In the genomic region with DNA sequence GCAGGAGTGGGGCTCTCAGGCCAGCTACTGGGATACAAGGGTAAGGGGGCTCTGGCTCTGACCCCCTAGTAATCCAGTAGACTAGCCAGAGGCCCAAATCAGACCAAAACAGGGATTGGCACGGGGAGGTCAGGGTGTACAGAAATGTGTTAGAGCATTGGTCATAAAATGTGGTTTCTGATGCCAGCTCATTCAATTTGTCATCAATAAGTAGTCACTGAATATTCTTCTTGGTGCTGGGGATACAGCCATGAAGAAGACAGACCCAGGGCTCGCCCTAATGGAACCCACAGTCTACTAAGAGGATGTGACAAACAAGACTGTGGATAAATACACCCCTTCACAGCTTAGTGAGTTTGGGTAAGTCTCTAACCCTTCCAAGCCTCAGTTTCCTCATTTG, we compare ENCODE assay signal across 1 cellular context.
TF ChIP-seq lines count a peak whose summit lies in the region.

No MANE protein-coding gene starts in this region.

TF ChIP-seq in SK-N-SH treated with all-trans-retinoic acid at 6 μM for 48 hours, 23 proteins besides CTCF, POLR2A, EP300 and RAD21 (continued from another document):
- TF ChIP-seq ZFP3 (CRISPR knock-in tag; IDR thresholded peaks at IDR 0.05) (no peak), POU6F1 (CRISPR knock-in tag; IDR thresholded peaks at IDR 0.05; ENCODE audit: borderline replicate concordance, low read depth) (no peak), ZC3H10 (CRISPR knock-in tag; IDR thresholded peaks at IDR 0.05) (no peak), RARB (CRISPR knock-in tag; IDR thresholded peaks at IDR 0.05) (no peak), PPARA (CRISPR knock-in tag; IDR thresholded peaks at IDR 0.05; ENCODE audit: borderline replicate concordance) (no peak), BACH2 (CRISPR knock-in tag; IDR thresholded peaks at IDR 0.05; ENCODE audit: borderline replicate concordance) (no peak), ZNF8 (CRISPR knock-in tag; IDR thresholded peaks at IDR 0.05) (no peak), TCF4 (CRISPR knock-in tag; IDR thresholded peaks at IDR 0.05; ENCODE audit: borderline replicate concordance) (no peak), ARNTL (CRISPR knock-in tag; IDR thresholded peaks at IDR 0.05; ENCODE audit: borderline replicate concordance, low read depth) (no peak), ZNF70 (CRISPR knock-in tag; IDR thresholded peaks at IDR 0.05) (no peak), CSRNP3 (CRISPR knock-in tag; IDR thresholded peaks at IDR 0.05) (no peak)
- TF ChIP-seq, protein P1, sequence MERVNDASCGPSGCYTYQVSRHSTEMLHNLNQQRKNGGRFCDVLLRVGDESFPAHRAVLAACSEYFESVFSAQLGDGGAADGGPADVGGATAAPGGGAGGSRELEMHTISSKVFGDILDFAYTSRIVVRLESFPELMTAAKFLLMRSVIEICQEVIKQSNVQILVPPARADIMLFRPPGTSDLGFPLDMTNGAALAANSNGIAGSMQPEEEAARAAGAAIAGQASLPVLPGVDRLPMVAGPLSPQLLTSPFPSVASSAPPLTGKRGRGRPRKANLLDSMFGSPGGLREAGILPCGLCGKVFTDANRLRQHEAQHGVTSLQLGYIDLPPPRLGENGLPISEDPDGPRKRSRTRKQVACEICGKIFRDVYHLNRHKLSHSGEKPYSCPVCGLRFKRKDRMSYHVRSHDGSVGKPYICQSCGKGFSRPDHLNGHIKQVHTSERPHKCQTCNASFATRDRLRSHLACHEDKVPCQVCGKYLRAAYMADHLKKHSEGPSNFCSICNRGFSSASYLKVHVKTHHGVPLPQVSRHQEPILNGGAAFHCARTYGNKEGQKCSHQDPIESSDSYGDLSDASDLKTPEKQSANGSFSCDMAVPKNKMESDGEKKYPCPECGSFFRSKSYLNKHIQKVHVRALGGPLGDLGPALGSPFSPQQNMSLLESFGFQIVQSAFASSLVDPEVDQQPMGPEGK (CRISPR knock-in tag; IDR thresholded peaks at IDR 0.05; ENCODE audit: borderline replicate concordance) = no peak
